In genomic region chr4:1989533-1990347, GRCh38 we compare ENCODE assay signal across 18 cellular contexts.
"Had no signal": no experiment of that assay in that cellular context is flagged by ENCODE, and none has a peak within 500 bp of the region (broad histone marks: within the 10 kb centered on the region; RNA-seq: fewer than 3 reads in every experiment).

No MANE protein-coding gene starts in this region.

- H3K27me3 Mint-ChIP-seq: activated CD4-positive, alpha-beta T cell treated with anti-CD3 and anti-CD28 coated beads, Interleukin-2, amount 10 ng/mL, durations not matched to agents 7 days and 5 days; brain; stimulated activated naive CD8-positive, alpha-beta T cell treated with anti-CD3 and anti-CD28 coated beads, Interleukin-15, Interleukin-2, amounts not matched to agents 100 ng/mL and 50 ng/mL, for 24 hours had no signal

- H3K27ac ChIP-seq: foreskin keratinocyte, tibial nerve had no signal

- H3K9me3 Mint-ChIP-seq: activated CD4-positive, alpha-beta T cell treated with anti-CD3 and anti-CD28 coated beads, Interleukin-2, amount 10 ng/mL, durations not matched to agents 7 days and 5 days; activated T-helper 1 cell treated with anti-CD3 and anti-CD28 coated beads, Interleukin-12 subunit alpha, Interleukin-12 subunit beta, Interleukin-2, Interleukin-4 antibody, amounts not matched to agents 30 ng/mL and 10 ng/mL and 1 ng/mL, durations not matched to agents 14 hours and 24 hours and 36 hours; brain; stimulated activated naive CD8-positive, alpha-beta T cell treated with anti-CD3 and anti-CD28 coated beads, Interleukin-15, Interleukin-2, amounts not matched to agents 100 ng/mL and 50 ng/mL, for 24 hours had no signal

- H3K27ac Mint-ChIP-seq: activated CD4-positive, alpha-beta T cell treated with anti-CD3 and anti-CD28 coated beads, Interleukin-2, amount 10 ng/mL, durations not matched to agents 7 days and 5 days; activated T-helper 1 cell treated with anti-CD3 and anti-CD28 coated beads, Interleukin-12 subunit alpha, Interleukin-12 subunit beta, Interleukin-2, Interleukin-4 antibody, amounts not matched to agents 30 ng/mL and 10 ng/mL and 1 ng/mL, durations not matched to agents 14 hours and 24 hours and 36 hours; brain; stimulated activated naive CD8-positive, alpha-beta T cell treated with anti-CD3 and anti-CD28 coated beads, Interleukin-15, Interleukin-2, amounts not matched to agents 100 ng/mL and 50 ng/mL, for 24 hours had no signal

- H3K4me3 Mint-ChIP-seq: activated CD4-positive, alpha-beta T cell treated with anti-CD3 and anti-CD28 coated beads, Interleukin-2, amount 10 ng/mL, durations not matched to agents 7 days and 5 days; activated T-helper 1 cell treated with anti-CD3 and anti-CD28 coated beads, Interleukin-12 subunit alpha, Interleukin-12 subunit beta, Interleukin-2, Interleukin-4 antibody, amounts not matched to agents 30 ng/mL and 10 ng/mL and 1 ng/mL, durations not matched to agents 14 hours and 24 hours and 36 hours; brain; stimulated activated naive CD8-positive, alpha-beta T cell treated with anti-CD3 and anti-CD28 coated beads, Interleukin-15, Interleukin-2, amounts not matched to agents 100 ng/mL and 50 ng/mL, for 24 hours had no signal

- H3K9me3 ChIP-seq: tibial nerve had no signal

- FAIRE-seq: colon, islet of Langerhans had no signal

- H3K27me3 ChIP-seq: foreskin keratinocyte, tibial nerve had no signal

- DNase-seq: activated CD4-positive, alpha-beta T cell treated with anti-CD3 and anti-CD28 coated beads, Interleukin-2, amount 10 ng/mL, durations not matched to agents 7 days and 5 days; activated naive CD4-positive, alpha-beta T cell; anterior cingulate cortex; caudate nucleus; foreskin keratinocyte; glutamatergic neuron; hippocampal formation; midbrain; stimulated activated CD4-positive, alpha-beta T cell treated with anti-CD3 and anti-CD28 coated beads, Interleukin-12 subunit alpha, Interleukin-12 subunit beta, amount 100 ng/mL, for 4 hours; stimulated activated CD4-positive, alpha-beta T cell treated with anti-CD3 and anti-CD28 coated beads, Interleukin-2, amount 100 ng/mL, for 24 hours had no signal

- ATAC-seq: activated CD4-positive, CD25-positive, alpha-beta regulatory T cell treated with anti-CD3 and anti-CD28 coated beads, Interleukin-2, amount 50 U/mL, for 24 hours; foreskin keratinocyte; left colon had no signal

- H3K4me1 Mint-ChIP-seq: activated CD4-positive, alpha-beta T cell treated with anti-CD3 and anti-CD28 coated beads, Interleukin-2, amount 10 ng/mL, durations not matched to agents 7 days and 5 days; brain had no signal

- H3K4me1 ChIP-seq: foreskin keratinocyte had no signal

- H3K4me3 ChIP-seq: tibial nerve had no signal
